ENCODE assay signal across 8 cellular contexts in genomic region chr11:59756845-59757244, GRCh38.
DNase-seq lines count a peak whose midpoint lies in the region; ATAC-seq and TF ChIP-seq lines count a peak whose summit lies in the region.

No MANE protein-coding gene starts in this region.

- H3K4me1 ChIP-seq in NT2/D1 (ENCODE audit: insufficient read depth, insufficient read length) (no peaks in the 10 kb centered on the region), endocrine pancreas (ENCODE audit: control insufficient read depth, insufficient read depth, low read length) (peaks cover 9% of the 10 kb centered on the region), neutrophil (ENCODE audit: control insufficient read depth in 1 of 2, insufficient read depth in 1 of 2, low read depth in 1 of 2, low read length in 1 of 2) (peaks cover 77 to 85% of the 10 kb centered on the region in 2 experiments)

- H3K9me3 ChIP-seq in NT2/D1 (ENCODE audit: insufficient read depth, low read length) = no peaks in the 10 kb centered on the region
- H3K9me3 ChIP-seq in endocrine pancreas (ENCODE audit: control insufficient read depth, low read length) = no peaks in the 10 kb centered on the region
- no peaks in the 10 kb centered on the region for H3K9me3 ChIP-seq in neutrophil

- ATAC-seq in GM18511 (IDR thresholded peaks at IDR 0.05; ENCODE audit: unreplicated experiment) = no peak

- peak; percentile 21 for TF ChIP-seq CTCF in neutrophil (IDR thresholded peaks at IDR 0.05)

- H3K36me3 ChIP-seq in NT2/D1 (ENCODE audit: insufficient read depth, insufficient read length, low read length) (peaks cover 25% of the 10 kb centered on the region), endocrine pancreas (ENCODE audit: control insufficient read depth, insufficient read depth, low read length) (no peaks in the 10 kb centered on the region), neutrophil (peaks cover 19% of the 10 kb centered on the region)

- H3K4me3 ChIP-seq in NT2/D1 (ENCODE audit: insufficient read length, low read depth) = peak overlapping the region; percentile 90
- peak overlapping the region; percentile 93 for H3K4me3 ChIP-seq in endocrine pancreas (ENCODE audit: control insufficient read depth, insufficient read depth, low read length)
- peak overlapping the region; percentile 87 to 90 for H3K4me3 ChIP-seq in neutrophil (ENCODE audit: low read depth in 1 of 2, low read length in 1 of 2)

- H3K27ac ChIP-seq in neutrophil = peak overlapping the region; percentile 99

- H3K9ac ChIP-seq in NT2/D1 (ENCODE audit: insufficient read length, low read depth) = no peak overlapping the region
- peak overlapping the region; percentile 94 for H3K9ac ChIP-seq in endocrine pancreas (ENCODE audit: control insufficient read depth, insufficient read depth, low read length)

- DNase-seq in NK-92 treated with Interleukin-12 subunit alpha and Interleukin-12 subunit beta, amount 100 ng/mL, for 24 hours (lab: John Stamatoyannopoulos, UW) = peak; percentile 24
- DNase-seq in NK-92 (lab: John Stamatoyannopoulos, UW; ENCODE audit: unreplicated experiment) (no peak), NT2/D1 (ENCODE audit: low read depth, low spot score) (no peak), DMS153 (lab: John Stamatoyannopoulos, UW) (no peak), NCI-H1694 (lab: John Stamatoyannopoulos, UW) (no peak)

- H3K27me3 ChIP-seq in NT2/D1 (ENCODE audit: insufficient read depth, insufficient read length) = no peaks in the 10 kb centered on the region
- no peaks in the 10 kb centered on the region for H3K27me3 ChIP-seq in endocrine pancreas (ENCODE audit: control insufficient read depth, insufficient read depth, low read length)
- H3K27me3 ChIP-seq in neutrophil = no peaks in the 10 kb centered on the region
